23 cellular contexts compared by ENCODE assay signal in genomic region chr3:114294940-114295480, GRCh38. TPM values are rescaled to one million over a fixed set of nuclear protein-coding genes. Genes with fewer than 3 reads are reported as not detected.
A peak's percentile ranks its signal among the peaks of the same experiment; 100 is the strongest.
DNase-seq lines count a peak whose midpoint lies in the region; ATAC-seq and TF ChIP-seq lines count a peak whose summit lies in the region.
"Had no signal": no experiment of that assay in that cellular context is flagged by ENCODE, and none has a peak within 500 bp of the region (broad histone marks: within the 10 kb centered on the region; RNA-seq: fewer than 3 reads in every experiment).

No MANE protein-coding gene starts in this region.

- H3K4me1 Mint-ChIP-seq in CD4-positive, alpha-beta memory T cell: peaks cover 39 to 76% (median 59%) of the 10 kb centered on the region in 4 donors
- H3K4me1 Mint-ChIP-seq in activated T-cell treated with anti-CD3 and anti-CD28 coated beads, Interleukin-2, amount 50 U/mL, for 24 hours (ENCODE audit: low read depth): peaks cover 72% of the 10 kb centered on the region

- no peaks in the 10 kb centered on the region for H3K36me3 ChIP-seq in CD4-positive, alpha-beta memory T cell (ENCODE audit: insufficient read depth, low read length)
- H3K36me3 ChIP-seq in mucosa of descending colon (ENCODE audit: low read depth): no peaks in the 10 kb centered on the region
- H3K36me3 ChIP-seq: BLaER1, tibial nerve had no signal

- TF ChIP-seq CTCF in mucosa of descending colon (IDR thresholded peaks at IDR 0.05): no peak

- H3K27ac ChIP-seq in CD4-positive, alpha-beta memory T cell (ENCODE audit: low read depth, low read length): peak overlapping the region; percentile 76
- H3K27ac ChIP-seq: BLaER1, parathyroid adenoma, tibial nerve had no signal

- intact Hi-C loops in CD4-positive, alpha-beta memory T cell (cut with micrococcal nuclease): loop anchor here (10.0 kb wide), 2 partner anchors 550 to 1490 kb away; partner anchors contain the start of genes ATP6V1A and NAA50
- intact Hi-C loops in mucosa of descending colon (cut with DNase I, micrococcal nuclease): no loop called here

- CTCF ChIA-PET in CD4-positive, alpha-beta memory T cell (lab: Charles Lee; ENCODE audit: partially characterized antibody): interaction anchor here (1.2 to 11.3 kb wide), 9 partner anchors 9 to 139 kb away, joined by 4 to 153 read pairs (median 48); no protein-coding TSS in a partner anchor

- peaks cover 0 to under 1% of the 10 kb centered on the region in 2 donors for H3K36me3 Mint-ChIP-seq in CD4-positive, alpha-beta memory T cell
- H3K36me3 Mint-ChIP-seq in activated T-cell treated with anti-CD3 and anti-CD28 coated beads, Interleukin-2, amount 50 U/mL, for 24 hours (ENCODE audit: low read depth): peaks cover 15% of the 10 kb centered on the region

- H3K27me3 ChIP-seq in CD4-positive, alpha-beta memory T cell (ENCODE audit: insufficient read depth, low read length): no peaks in the 10 kb centered on the region
- H3K27me3 ChIP-seq: BLaER1, tibial nerve had no signal

- H3K4me1 ChIP-seq in CD4-positive, alpha-beta memory T cell (ENCODE audit: insufficient read depth, low read length): peaks cover 59% of the 10 kb centered on the region
- no peaks in the 10 kb centered on the region for H3K4me1 ChIP-seq in mucosa of descending colon (ENCODE audit: low read depth)
- H3K4me1 ChIP-seq: BLaER1, parathyroid adenoma, tibial nerve had no signal

- H3K27ac Mint-ChIP-seq in CD4-positive, alpha-beta memory T cell: peak overlapping the region; percentile 81 to 97 (median 86)
- H3K27ac Mint-ChIP-seq in activated T-cell treated with anti-CD3 and anti-CD28 coated beads, Interleukin-2, amount 50 U/mL, for 24 hours: peak overlapping the region; percentile 88
- H3K27ac Mint-ChIP-seq: endodermal cell had no signal

- H3K4me3 Mint-ChIP-seq in CD4-positive, alpha-beta memory T cell: peak overlapping the region; percentile 70 to 92 (median 82)
- H3K4me3 Mint-ChIP-seq in activated T-cell treated with anti-CD3 and anti-CD28 coated beads, Interleukin-2, amount 50 U/mL, for 24 hours: peak overlapping the region; percentile 78
- H3K4me3 Mint-ChIP-seq: endodermal cell had no signal

- peaks cover 0 to 5% (median 0%) of the 10 kb centered on the region in 8 donors for H3K9me3 Mint-ChIP-seq in CD4-positive, alpha-beta memory T cell
- no peaks in the 10 kb centered on the region for H3K9me3 Mint-ChIP-seq in activated T-cell treated with anti-CD3 and anti-CD28 coated beads, Interleukin-2, amount 50 U/mL, for 24 hours
- H3K9me3 Mint-ChIP-seq: endodermal cell had no signal

- POLR2A ChIA-PET in CD4-positive, alpha-beta memory T cell (lab: Charles Lee; ENCODE audit: partially characterized antibody): interaction anchor here (1.1 to 12.8 kb wide), 8 partner anchors 8 to 79 kb away, joined by 3 to 309 read pairs (median 14); no protein-coding TSS in a partner anchor

- H3K4me3 ChIP-seq in CD4-positive, alpha-beta memory T cell (ENCODE audit: low read length in 2 of 2): peak overlapping the region; percentile 26 to 33
- H3K4me3 ChIP-seq in mucosa of descending colon: no peak overlapping the region
- H3K4me3 ChIP-seq: BLaER1, GM12878, tibial nerve had no signal

- ATAC-seq in activated CD4-positive, CD25-positive, alpha-beta regulatory T cell treated with anti-CD3 and anti-CD28 coated beads, Interleukin-2, amount 50 U/mL, for 24 hours: peak; percentile 41
- peak; percentile 3 for ATAC-seq in mucosa of descending colon
- ATAC-seq in HG02798 (IDR thresholded peaks at IDR 0.05; ENCODE audit: poor library complexity, unreplicated experiment): no peak
- ATAC-seq: GM12878, left ventricle myocardium superior, sciatic nerve had no signal

- no peaks in the 10 kb centered on the region for H3K9me3 ChIP-seq in CD4-positive, alpha-beta memory T cell (ENCODE audit: control insufficient read depth in 1 of 2, low read length in 2 of 2)
- H3K9me3 ChIP-seq in mucosa of descending colon: no peaks in the 10 kb centered on the region
- H3K9me3 ChIP-seq: BLaER1, tibial nerve had no signal

- H3K27me3 Mint-ChIP-seq in CD4-positive, alpha-beta memory T cell: no peaks in the 10 kb centered on the region
- H3K27me3 Mint-ChIP-seq in activated T-cell treated with anti-CD3 and anti-CD28 coated beads, Interleukin-2, amount 50 U/mL, for 24 hours: no peaks in the 10 kb centered on the region

- no peak for DNase-seq in activated CD4-positive, CD25-positive, alpha-beta regulatory T cell treated with anti-CD3 and anti-CD28 coated beads, Interleukin-2, amount 50 U/mL, for 72 hours
- peak in 1 of 5 donors; percentile 15 for DNase-seq in CD4-positive, alpha-beta memory T cell
- no peak for DNase-seq in activated T-cell treated with anti-CD3 and anti-CD28 coated beads, Interleukin-2, amount 50 U/mL, for 24 hours
- DNase-seq in mucosa of descending colon: no peak
- DNase-seq in midbrain (lab: John Stamatoyannopoulos, UW): no peak
- DNase-seq in mucosa of gallbladder (ENCODE audit: low spot score): no peak
- DNase-seq: endodermal cell, GDM1, head of caudate nucleus, left ventricle myocardium superior, NCI-H1092, NCI-H69, OCI-M1, SIG-M5 had no signal

RNA-seq across cellular contexts. Expression of gene TIGIT, which starts 1.2 kb away (rescaled TPM):
- total RNA-seq in CD4-positive, alpha-beta memory T cell: 10 to 100 TPM; 36.1 to 36.6 TPM
- polyA plus RNA-seq in CD4-positive, alpha-beta memory T cell: 10 to 100 TPM; 25.8 to 28.8 TPM
- total RNA-seq in mucosa of descending colon (1 to 10 TPM in 1 of 3 donors, under 1 TPM in 2; 0.54 to 1.6 (median 0.84) TPM), mucosa of gallbladder (0.40 TPM)
- total RNA-seq: A172, endodermal cell, left ventricle myocardium superior, myocyte had no signal

RNA-seq across cellular contexts. Expression of gene ZNF80, which starts 57.6 kb away (rescaled TPM):
- total RNA-seq in CD4-positive, alpha-beta memory T cell: 1 to 10 TPM; 1.1 TPM
- polyA plus RNA-seq in CD4-positive, alpha-beta memory T cell: under 1 TPM; 0.34 to 0.64 TPM
- total RNA-seq in mucosa of descending colon (under 1 TPM in 1 of 3 donors, not detected in 2; 0.19 TPM), mucosa of gallbladder (0.17 TPM)
- total RNA-seq: A172, endodermal cell, GM12878, left ventricle myocardium superior, myocyte, sciatic nerve had no signal
- polyA plus RNA-seq: GM12878 had no signal

Comparison
In these comparisons a context has a peak if more than half of its experiments do, and no peak if none do; other contexts are left out.
1. RNA of gene TIGIT, which starts 1.2 kb away (total RNA-seq): 36.1 to 36.6 TPM in CD4-positive, alpha-beta memory T cell; 0.54 to 1.6 TPM in mucosa of descending colon and 0.40 TPM in mucosa of gallbladder (single experiment); every median in the first group is over 10 times any median in the second.